Comparison of ENCODE assay signal across 8 cellular contexts in the genomic region with DNA sequence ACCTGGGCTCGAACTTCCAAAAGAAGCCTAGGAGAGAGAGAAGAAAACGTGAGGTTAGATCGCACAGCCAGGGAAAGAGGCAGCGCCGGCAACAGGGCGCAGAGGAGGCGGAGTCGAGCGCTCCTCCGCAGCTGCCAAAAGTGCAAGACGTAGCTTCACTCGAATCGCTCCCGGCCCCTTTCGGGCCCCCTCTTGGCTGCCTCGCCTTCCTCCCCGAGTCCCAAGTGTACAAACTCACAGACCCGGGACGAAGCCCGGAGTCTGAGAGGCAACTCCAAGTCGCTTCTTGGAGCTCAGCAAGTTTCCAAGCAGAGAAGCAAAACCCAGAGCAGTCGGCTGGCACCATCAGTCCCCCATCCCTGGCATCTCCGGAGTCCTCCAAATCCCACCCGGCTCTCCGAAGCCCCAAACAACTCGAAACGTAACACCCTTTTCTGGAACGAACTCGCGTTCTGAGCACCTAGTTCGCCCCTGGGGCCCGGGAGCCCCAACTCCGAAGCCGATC. TPM values are rescaled to one million over a fixed set of nuclear protein-coding genes. Genes with fewer than 3 reads are reported as not detected.
DNase-seq lines count a peak whose midpoint lies in the region; ATAC-seq and TF ChIP-seq lines count a peak whose summit lies in the region.

No MANE protein-coding gene starts in this region.

- H3K9ac ChIP-seq in endocrine pancreas (ENCODE audit: control insufficient read depth, insufficient read depth, low read length) = peak overlapping the region; percentile 58

- ATAC-seq in HG02571 (IDR thresholded peaks at IDR 0.05; ENCODE audit: unreplicated experiment) = peak; percentile 45
- peak; percentile 41 for ATAC-seq in activated CD8-positive, alpha-beta memory T cell treated with anti-CD3 and anti-CD28 coated beads, Interleukin-2, amount 10 ng/mL, durations not matched to agents 7 days and 5 days
- ATAC-seq in memory B cell (ENCODE audit: low read depth) = peak; percentile 43
- no peak for ATAC-seq in HG03521 (IDR thresholded peaks at IDR 0.05; ENCODE audit: unreplicated experiment)

- CTCF ChIA-PET in activated CD8-positive, alpha-beta memory T cell treated with anti-CD3 and anti-CD28 coated beads, Interleukin-2, amount 10 ng/mL, durations not matched to agents 7 days and 5 days (lab: Charles Lee) = interaction anchor here (1.0 to 2.7 kb wide), 5 partner anchors 30 to 269 kb away, joined by 4 to 10 read pairs (median 6); partner anchors contain the start of gene SETD9

- H3K4me1 ChIP-seq in endocrine pancreas (ENCODE audit: control insufficient read depth, insufficient read depth, low read length) = peaks cover 7% of the 10 kb centered on the region

- peak overlapping the region; percentile 83 for H3K27ac Mint-ChIP-seq in activated CD8-positive, alpha-beta memory T cell treated with anti-CD3 and anti-CD28 coated beads, Interleukin-2, amount 10 ng/mL, durations not matched to agents 7 days and 5 days
- H3K27ac Mint-ChIP-seq in memory B cell = peak overlapping the region; percentile 45

- H3K27me3 ChIP-seq in endocrine pancreas (ENCODE audit: control insufficient read depth, insufficient read depth, low read length) = no peaks in the 10 kb centered on the region

- H3K36me3 Mint-ChIP-seq in activated CD8-positive, alpha-beta memory T cell treated with anti-CD3 and anti-CD28 coated beads, Interleukin-2, amount 10 ng/mL, durations not matched to agents 7 days and 5 days = peaks cover 5% of the 10 kb centered on the region
- H3K36me3 Mint-ChIP-seq in memory B cell = peaks cover 6% of the 10 kb centered on the region

- H3K36me3 ChIP-seq in endocrine pancreas (ENCODE audit: control insufficient read depth, insufficient read depth, low read length) = no peaks in the 10 kb centered on the region

- H3K27me3 Mint-ChIP-seq in activated CD8-positive, alpha-beta memory T cell treated with anti-CD3 and anti-CD28 coated beads, Interleukin-2, amount 10 ng/mL, durations not matched to agents 7 days and 5 days = peaks cover 28% of the 10 kb centered on the region
- peaks cover 6% of the 10 kb centered on the region for H3K27me3 Mint-ChIP-seq in memory B cell

- H3K4me3 Mint-ChIP-seq in activated CD8-positive, alpha-beta memory T cell treated with anti-CD3 and anti-CD28 coated beads, Interleukin-2, amount 10 ng/mL, durations not matched to agents 7 days and 5 days = peak overlapping the region; percentile 93
- H3K4me3 Mint-ChIP-seq in memory B cell = peak overlapping the region; percentile 90

- H3K9me3 ChIP-seq in endocrine pancreas (ENCODE audit: control insufficient read depth, low read length) = no peaks in the 10 kb centered on the region

- peak; percentile 6 for TF ChIP-seq CTCF in GM12864 (IDR thresholded peaks at IDR 0.05; ENCODE audit: low read depth, low read length, missing control alignments)

- H3K4me1 Mint-ChIP-seq in activated CD8-positive, alpha-beta memory T cell treated with anti-CD3 and anti-CD28 coated beads, Interleukin-2, amount 10 ng/mL, durations not matched to agents 7 days and 5 days = peaks cover 20% of the 10 kb centered on the region
- peaks cover 13% of the 10 kb centered on the region for H3K4me1 Mint-ChIP-seq in memory B cell

- DNase-seq in GM12864 (ENCODE audit: low read depth) = peak; percentile 25
- peak; percentile 69 for DNase-seq in NCI-H226
- DNase-seq in activated CD8-positive, alpha-beta memory T cell treated with anti-CD3 and anti-CD28 coated beads, Interleukin-2, amount 10 ng/mL, durations not matched to agents 7 days and 5 days = peak; percentile 68
- peak; percentile 5 to 41 for DNase-seq in memory B cell (ENCODE audit: low spot score in 2 of 2)
- peak; percentile 26 for DNase-seq in stimulated activated CD8-positive, alpha-beta memory T cell treated with anti-CD3 and anti-CD28 coated beads, Interleukin-12 subunit alpha, Interleukin-12 subunit beta, amount 100 ng/mL, for 24 hours (ENCODE audit: extremely low read depth)

- no peaks in the 10 kb centered on the region for H3K9me3 Mint-ChIP-seq in activated CD8-positive, alpha-beta memory T cell treated with anti-CD3 and anti-CD28 coated beads, Interleukin-2, amount 10 ng/mL, durations not matched to agents 7 days and 5 days (ENCODE audit: low read depth)
- no peaks in the 10 kb centered on the region for H3K9me3 Mint-ChIP-seq in memory B cell

- peak overlapping the region; percentile 88 for H3K4me3 ChIP-seq in GM12864 (ENCODE audit: low read depth, low read length)
- H3K4me3 ChIP-seq in endocrine pancreas (ENCODE audit: control insufficient read depth, insufficient read depth, low read length) = peak overlapping the region; percentile 59

RNA-seq across cellular contexts. Expression of gene MIER3, which starts 1.2 kb away (rescaled TPM):
- 10 to 100 TPM; 23.9 to 24.8 TPM for total RNA-seq in activated CD8-positive, alpha-beta memory T cell treated with anti-CD3 and anti-CD28 coated beads, Interleukin-2, amount 10 ng/mL, durations not matched to agents 7 days and 5 days

RNA-seq across cellular contexts. Expression of gene SETD9, which starts 41.3 kb away (rescaled TPM):
- total RNA-seq in activated CD8-positive, alpha-beta memory T cell treated with anti-CD3 and anti-CD28 coated beads, Interleukin-2, amount 10 ng/mL, durations not matched to agents 7 days and 5 days = 1 to 10 TPM; 7.4 to 8.2 TPM
